In the genomic region with DNA sequence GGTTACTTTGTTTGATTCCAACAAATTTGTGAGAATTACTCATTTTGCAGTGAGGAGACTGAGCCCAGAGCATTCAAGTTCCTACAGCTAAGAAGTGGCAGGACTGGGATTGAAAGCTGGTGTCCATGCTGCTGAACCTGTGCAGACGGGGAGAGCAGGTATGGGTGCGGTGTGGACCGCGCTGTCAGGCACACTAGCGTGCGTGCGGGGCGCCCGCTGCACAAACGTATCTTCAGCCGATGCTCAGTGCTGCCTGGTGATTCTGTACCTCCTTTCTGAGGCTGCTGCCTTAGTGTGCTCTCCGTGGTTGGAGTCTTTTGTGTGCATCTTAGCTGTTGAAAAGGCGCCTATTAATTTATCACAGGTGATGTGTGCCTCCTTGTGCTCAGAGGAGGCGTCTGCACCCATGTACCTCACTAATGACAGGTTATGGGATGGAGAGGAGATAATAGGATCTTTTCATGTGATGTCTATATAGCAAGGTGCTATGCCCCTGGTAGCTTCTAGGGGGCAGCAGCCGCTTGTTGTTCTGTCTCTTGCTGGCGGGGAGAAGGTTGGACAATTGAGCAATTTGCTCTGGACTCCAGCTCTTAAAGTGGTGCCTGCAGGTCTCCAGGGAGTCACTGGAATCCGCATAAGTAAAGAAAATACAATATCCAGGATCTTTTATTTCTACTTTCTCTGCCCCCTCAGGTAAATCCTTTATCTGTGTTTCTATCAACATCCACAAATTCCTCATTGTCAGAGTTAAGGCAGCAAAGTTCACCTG, we compare ENCODE assay signal across 8 cellular contexts. TPM values are rescaled to one million over a fixed set of nuclear protein-coding genes. Genes with fewer than 3 reads are reported as not detected.
DNase-seq lines count a peak whose midpoint lies in the region; ATAC-seq and TF ChIP-seq lines count a peak whose summit lies in the region.

No MANE protein-coding gene starts in this region.

- TF ChIP-seq CTCF in GM13977 (IDR thresholded peaks at IDR 0.05; ENCODE audit: extremely low read depth, insufficient read depth, missing control alignments) (peak; percentile 86), right atrium auricular region (IDR thresholded peaks at IDR 0.05) (peak; percentile 77 to 90)

- DNase-seq in ACHN, result peak; percentile 70
- DNase-seq in GM13977 (ENCODE audit: low spot score), result peak; percentile 72
- peak; percentile 85 for DNase-seq in NCI-H1436 treated with DMSO at 0.1 percent for 48 hours (lab: John Stamatoyannopoulos, UW)
- peak; percentile 79 for DNase-seq in SKM-1 treated with dmso at 0.1 percent for 144 hours (lab: John Stamatoyannopoulos, UW; ENCODE audit: unreplicated experiment)
- peak; percentile 81 for DNase-seq in amniotic epithelial cell (ENCODE audit: low read depth)
- peak; percentile 68 for DNase-seq in right atrium auricular region (ENCODE audit: low spot score)
- DNase-seq in sciatic nerve (ENCODE audit: low spot score), result peak; percentile 70

- H3K27ac ChIP-seq in right atrium auricular region, result no peak overlapping the region

- in situ Hi-C loops in ACHN (cut with HindIII; ENCODE audit: low pct_ligation_motif_present, low pct_unique_long_range_greater_than_20kb, low sequenced_read_pairs), result no loop called here
- in situ Hi-C loops in GM13977 (cut with MboI; ENCODE audit: low pct_unique_long_range_greater_than_20kb, low sequenced_read_pairs, unreplicated experiment), result loop anchor here (25.0 kb wide), 1 partner anchor 430 kb away; no protein-coding TSS in a partner anchor

- H3K36me3 ChIP-seq in right atrium auricular region, result no peaks in the 10 kb centered on the region

- ATAC-seq in sciatic nerve (peak; percentile 92), HG03196 (IDR thresholded peaks at IDR 0.05; ENCODE audit: unreplicated experiment) (no peak)

- H3K4me3 ChIP-seq in right atrium auricular region, result no peak overlapping the region

- no peaks in the 10 kb centered on the region for H3K9me3 ChIP-seq in right atrium auricular region

- H3K27me3 ChIP-seq in right atrium auricular region, result no peaks in the 10 kb centered on the region

- intact Hi-C loops in sciatic nerve (cut with DNase I), result loop anchor here (10.0 kb wide), 1 partner anchor 358 kb away; no protein-coding TSS in a partner anchor

- H3K4me1 ChIP-seq in right atrium auricular region, result peaks cover 0 to 35% of the 10 kb centered on the region in 2 donors

RNA-seq across cellular contexts. Expression of a gene that starts 32.5 kb away (rescaled TPM):
- total RNA-seq in right atrium auricular region, result 10 to 100 TPM; 13.7 to 14.5 TPM
- total RNA-seq in sciatic nerve, result 17.9 TPM

RNA-seq across cellular contexts. Expression of a gene that starts 35.0 kb away (rescaled TPM):
- total RNA-seq in right atrium auricular region (10 to 100 TPM; 17.6 to 19.0 TPM), sciatic nerve (31.1 TPM)

RNA-seq across cellular contexts. Expression of a gene that starts 57.5 kb away (rescaled TPM):
- total RNA-seq in right atrium auricular region, result not detected
- 0.62 TPM for total RNA-seq in sciatic nerve
